In genomic region chr12:51827925-51828818, GRCh38 we compare ENCODE assay signal across 8 cellular contexts. TPM values are rescaled to one million over a fixed set of nuclear protein-coding genes. Genes with fewer than 3 reads are reported as not detected.
DNase-seq lines count a peak whose midpoint lies in the region; ATAC-seq, FAIRE-seq and TF ChIP-seq lines count a peak whose summit lies in the region.

No MANE protein-coding gene starts in this region.

- no peak overlapping the region for H3T11ph ChIP-seq in H9 (ENCODE audit: low read length)

- no peak overlapping the region for H3K9ac ChIP-seq in H9 (ENCODE audit: extremely low read depth, insufficient read length, low read length)
- H3K9ac ChIP-seq in endothelial cell of umbilical vein (replicated peaks; ENCODE audit: extremely low read depth, insufficient read depth, low read length) = no peak overlapping the region

- no peak overlapping the region for H3K4ac ChIP-seq in H9 (ENCODE audit: low read depth, low read length)

- no peak overlapping the region for H2BK20ac ChIP-seq in H9 (ENCODE audit: low read depth, low read length, poor library complexity, severe bottlenecking)

- H2AFZ ChIP-seq in H9 (ENCODE audit: low read length) = no peak overlapping the region
- H2AFZ ChIP-seq in endothelial cell of umbilical vein (ENCODE audit: low read depth, low read length) = peak overlapping the region; percentile 10

- peak; percentile 80 for FAIRE-seq in endothelial cell of umbilical vein (lab: Jason Lieb, UNC)

- H3K4me2 ChIP-seq in H9 (ENCODE audit: insufficient read depth, insufficient read length, low read length) (no peak overlapping the region), endothelial cell of umbilical vein (ENCODE audit: insufficient read depth, low read length) (no peak overlapping the region)

- H3K79me1 ChIP-seq in H9 (ENCODE audit: insufficient read depth, low read depth, low read length, poor library complexity, severe bottlenecking) = no peaks in the 10 kb centered on the region

- H3K27ac ChIP-seq in H9 (ENCODE audit: insufficient read length, low read depth, low read length) = no peak overlapping the region
- H3K27ac ChIP-seq in endothelial cell of umbilical vein (ENCODE audit: insufficient read depth, low read depth, low read length) = no peak overlapping the region
- H3K27ac ChIP-seq in testis = no peak overlapping the region

- no peak overlapping the region for H4K5ac ChIP-seq in H9 (ENCODE audit: insufficient read length, low read depth, low read length)

- no peaks in the 10 kb centered on the region for H3K23me2 ChIP-seq in H9 (ENCODE audit: insufficient read length, low read depth, low read length, poor library complexity, severe bottlenecking)

- no CpG with 5 or more reads among the region's 11 CpGs for WGBS in H9 (ENCODE audit: extremely low coverage, insufficient read length, low lambda C conversion rate)
- WGBS in testis, 2 donors = 75% methylated on average over 11 of the region's 11 CpGs

- peak overlapping the region; percentile 82 to 98 (median 94); a peak in 6 of 7 replicates for H3K27ac Mint-ChIP-seq in H9
- peak overlapping the region; percentile 34 for H3K27ac Mint-ChIP-seq in T-helper 1 cell treated with Interleukin-12 subunit alpha and Interleukin-12 subunit beta and Interleukin-4 antibody, amounts not matched to agents 30 μg/mL and 1 μg/mL, for 36 hours

- BruUV-seq in endothelial cell of umbilical vein (replicated peaks; lab: Mats Ljungman, UMichigan) = no TSS peak

- H2BK12ac ChIP-seq in H9 (ENCODE audit: insufficient read length, low read depth, low read length) = no peak overlapping the region

- POLR2A ChIA-PET in endothelial cell of umbilical vein (lab: Charles Lee) = interaction anchor here (0.5 kb wide), 1 partner anchor 125 kb away, joined by 3 read pairs; no protein-coding TSS in a partner anchor

- H4K20me1 ChIP-seq in H9 (ENCODE audit: control insufficient read depth, insufficient read depth, insufficient read length) = no peaks in the 10 kb centered on the region
- H4K20me1 ChIP-seq in endothelial cell of umbilical vein (replicated peaks; ENCODE audit: control insufficient read depth, extremely low read depth, insufficient read depth, low read length) = no peaks in the 10 kb centered on the region

- H3K36me3 ChIP-seq in endothelial cell of umbilical vein (ENCODE audit: control insufficient read depth in 2 of 2, extremely low read depth in 1 of 2, insufficient read depth in 2 of 2, low read length in 2 of 2) (no peaks in the 10 kb centered on the region), testis (ENCODE audit: low read depth, missing control alignments) (no peaks in the 10 kb centered on the region)

- dilution Hi-C loops in endothelial cell of umbilical vein (cut with MboI; ENCODE audit: extremely low pct_ligation_motif_present, low sequenced_read_pairs) = no loop called here

- H3K79me2 ChIP-seq in H9 (ENCODE audit: insufficient read depth, low read length) = no peaks in the 10 kb centered on the region
- H3K79me2 ChIP-seq in endothelial cell of umbilical vein (ENCODE audit: control insufficient read depth, insufficient read depth, low read length) = no peaks in the 10 kb centered on the region

- ATAC-seq in Right ventricle myocardium inferior = no peak

- no peak overlapping the region for H4K91ac ChIP-seq in H9 (ENCODE audit: insufficient read length, low read depth, low read length)

- H3K14ac ChIP-seq in H9 (ENCODE audit: insufficient read depth, low read length) = no peak overlapping the region

- no peaks in the 10 kb centered on the region for H3K9me1 ChIP-seq in endothelial cell of umbilical vein (replicated peaks; ENCODE audit: control insufficient read depth, extremely low read depth, insufficient read depth, low read length)

- peaks cover 0 to 6% (median under 1%) of the 10 kb centered on the region in 3 experiments; a peak in 3 of 7 replicates for H3K36me3 Mint-ChIP-seq in H9 (ENCODE audit: insufficient read depth in 1 of 3, low read depth in 3 of 3)
- H3K36me3 Mint-ChIP-seq in T-helper 1 cell treated with Interleukin-12 subunit alpha and Interleukin-12 subunit beta and Interleukin-4 antibody, amounts not matched to agents 30 μg/mL and 1 μg/mL, for 36 hours (ENCODE audit: low read depth) = no peaks in the 10 kb centered on the region

- H2BK120ac ChIP-seq in H9 (ENCODE audit: low read depth, low read length, poor library complexity, severe bottlenecking) = peak overlapping the region; percentile 70

- no peaks in the 10 kb centered on the region; a peak in 1 of 5 replicates for H3K9me3 Mint-ChIP-seq in H9
- H3K9me3 Mint-ChIP-seq in T-helper 1 cell treated with Interleukin-12 subunit alpha and Interleukin-12 subunit beta and Interleukin-4 antibody, amounts not matched to agents 30 μg/mL and 1 μg/mL, for 36 hours = no peaks in the 10 kb centered on the region

- intact Hi-C loops in endothelial cell of umbilical vein (cut with micrococcal nuclease) = no loop called here
- intact Hi-C loops in Right ventricle myocardium inferior (cut with DNase I) = no loop called here
- intact Hi-C loops in testis (cut with DNase I; ENCODE audit: low total_unique reads) = no loop called here

- H3K9me3 ChIP-seq in H9 (ENCODE audit: control insufficient read depth, low read depth, low read length) (no peaks in the 10 kb centered on the region), endothelial cell of umbilical vein (replicated peaks; ENCODE audit: control insufficient read depth, insufficient read depth, low read length) (no peaks in the 10 kb centered on the region), testis (no peaks in the 10 kb centered on the region)

- H3K27me3 Mint-ChIP-seq in H9 (ENCODE audit: low read depth) = peaks cover 11% of the 10 kb centered on the region
- peaks cover 37% of the 10 kb centered on the region for H3K27me3 Mint-ChIP-seq in T-helper 1 cell treated with Interleukin-12 subunit alpha and Interleukin-12 subunit beta and Interleukin-4 antibody, amounts not matched to agents 30 μg/mL and 1 μg/mL, for 36 hours (ENCODE audit: low read depth)

- H4K8ac ChIP-seq in H9 (replicated peaks; ENCODE audit: insufficient read length, low read depth, low read length) = no peak overlapping the region

- TF ChIP-seq CTCF in H9 (conservative IDR thresholded peaks at IDR 0.05) (no peak), endothelial cell of umbilical vein (IDR thresholded peaks at IDR 0.05; ENCODE audit: extremely low read depth in 1 of 2, insufficient read depth in 1 of 2, low read depth in 1 of 2, low read length in 2 of 2) (no peak), testis (IDR thresholded peaks at IDR 0.05) (no peak)

- H3K27me3 ChIP-seq in H9 (ENCODE audit: insufficient read depth, low read length) (no peaks in the 10 kb centered on the region), endothelial cell of umbilical vein (ENCODE audit: control insufficient read depth in 2 of 2, insufficient read depth in 2 of 2, low read length in 2 of 2) (peaks cover 3 to 5% of the 10 kb centered on the region in 2 experiments), testis (no peaks in the 10 kb centered on the region)

- H3K4me3 Mint-ChIP-seq in H9 = peak overlapping the region; percentile 31 to 43; a peak in 3 of 5 replicates
- no peak overlapping the region for H3K4me3 Mint-ChIP-seq in T-helper 1 cell treated with Interleukin-12 subunit alpha and Interleukin-12 subunit beta and Interleukin-4 antibody, amounts not matched to agents 30 μg/mL and 1 μg/mL, for 36 hours

- H3K4me1 Mint-ChIP-seq in H9 = peaks cover 64 to 79% of the 10 kb centered on the region in 2 experiments
- peaks cover 28% of the 10 kb centered on the region for H3K4me1 Mint-ChIP-seq in T-helper 1 cell treated with Interleukin-12 subunit alpha and Interleukin-12 subunit beta and Interleukin-4 antibody, amounts not matched to agents 30 μg/mL and 1 μg/mL, for 36 hours (ENCODE audit: low read depth)

- no peak overlapping the region for H3K56ac ChIP-seq in H9 (ENCODE audit: insufficient read length, low read depth, low read length)

- H3K4me3 ChIP-seq in endothelial cell of umbilical vein (replicated peaks in 1 of 3; ENCODE audit: insufficient read depth in 1 of 3, low read depth in 1 of 3, low read length in 3 of 3) (no peak overlapping the region), testis (no peak overlapping the region)

- no peak for DNase-seq in H9
- DNase-seq in endothelial cell of umbilical vein (ENCODE audit: low read depth, low spot score) = peak; percentile 16
- peak; percentile 25 to 63 (median 33) for DNase-seq in stimulated activated CD4-positive, alpha-beta T cell treated with anti-CD3 and anti-CD28 coated beads, Interleukin-1b, Interleukin-23, amount 100 ng/mL, for 24 hours (ENCODE audit: low read depth in 4 of 4, low spot score in 1 of 4)
- DNase-seq in NCI-H1105 (lab: John Stamatoyannopoulos, UW) = no peak
- no peak for DNase-seq in Right ventricle myocardium inferior (ENCODE audit: missing footprints)
- no peak for DNase-seq in NCI-H446 (lab: John Stamatoyannopoulos, UW)
- no peak for DNase-seq in testis

- no peak overlapping the region for H3K18ac ChIP-seq in H9 (ENCODE audit: insufficient read length, low read depth, low read length)

- H2BK5ac ChIP-seq in H9 (ENCODE audit: insufficient read length, low read length) = no peak overlapping the region

- CTCF ChIA-PET in endothelial cell of umbilical vein (lab: Charles Lee) = interaction anchor here (1.4 to 2.1 kb wide), 3 partner anchors 14 to 47 kb away, joined by 3 to 15 read pairs (median 3); a partner anchor contains a TSS

- H2AK5ac ChIP-seq in H9 (ENCODE audit: insufficient read length, low read length) = no peak overlapping the region

- H3K23ac ChIP-seq in H9 (ENCODE audit: insufficient read length, low read depth, low read length) = no peak overlapping the region

- H2BK15ac ChIP-seq in H9 (ENCODE audit: low read depth, low read length) = no peak overlapping the region

- H3K4me1 ChIP-seq in H9 (ENCODE audit: insufficient read depth, low read length) (peaks cover 19% of the 10 kb centered on the region), endothelial cell of umbilical vein (ENCODE audit: control insufficient read depth, extremely low read depth, insufficient read depth, low read length) (peaks cover 12% of the 10 kb centered on the region), testis (no peaks in the 10 kb centered on the region)

- no peak for TF ChIP-seq POLR2A in endothelial cell of umbilical vein (IDR thresholded peaks at IDR 0.05; ENCODE audit: low read depth, low read length)
- TF ChIP-seq POLR2A in testis (IDR thresholded peaks at IDR 0.05) = no peak

RNA-seq across cellular contexts. Expression of gene FIGNL2, which starts 20.3 kb away (rescaled TPM):
- total RNA-seq in H9 (2021) (19.5 and 19.7 TPM in 2 replicates), endothelial cell of umbilical vein (2.4 and 2.5 TPM in 2 replicates), Right ventricle myocardium inferior (0.22 TPM), testis (1 to 10 TPM; 1.7 to 2.1 TPM)
- polyA plus RNA-seq in endothelial cell of umbilical vein (1.4 and 1.5 TPM in 2 replicates), testis (ENCODE audit: insufficient read depth, low read depth, low replicate concordance) (1.1 TPM)
- polyA plus RNA-seq in endothelial cell of umbilical vein (2011; cell fraction: cytosol; rRNA removed) = 0.50 and 0.54 TPM in 2 replicates
- 3.3 TPM in 2 replicates for polyA plus RNA-seq in endothelial cell of umbilical vein (2011; cell fraction: nucleus; rRNA removed)
- 0.48 and 0.49 TPM in 2 replicates for polyA plus RNA-seq in endothelial cell of umbilical vein (2012)
- polyA minus RNA-seq in endothelial cell of umbilical vein = 4.6 and 5.1 TPM in 2 replicates
- polyA minus RNA-seq in endothelial cell of umbilical vein (2011; cell fraction: cytosol; rRNA and poly(A)+ RNA removed) = not detected
- 2.5 and 3.5 TPM in 2 replicates for polyA minus RNA-seq in endothelial cell of umbilical vein (2011; cell fraction: nucleus; rRNA and poly(A)+ RNA removed)

RNA-seq across cellular contexts. Expression of gene ANKRD33, which starts 59.7 kb away (rescaled TPM):
- total RNA-seq in H9 (2021) (0.61 and 0.81 TPM in 2 replicates), endothelial cell of umbilical vein (0.95 and 1.2 TPM in 2 replicates), Right ventricle myocardium inferior (not detected), testis (under 1 TPM in 1 of 2 donors, not detected in 1; 0.68 TPM)
- polyA plus RNA-seq in endothelial cell of umbilical vein (0.80 and 0.92 TPM in 2 replicates), testis (ENCODE audit: insufficient read depth, low read depth, low replicate concordance) (0.25 TPM)
- 0.25 and 0.34 TPM in 2 replicates for polyA plus RNA-seq in endothelial cell of umbilical vein (2011; cell fraction: cytosol; rRNA removed)
- polyA plus RNA-seq in endothelial cell of umbilical vein (2011; cell fraction: nucleus; rRNA removed) = 2.9 and 3.2 TPM in 2 replicates
- 0.60 and 0.86 TPM in 2 replicates for polyA plus RNA-seq in endothelial cell of umbilical vein (2012)
- 0.36 and 0.61 TPM in 2 replicates for polyA minus RNA-seq in endothelial cell of umbilical vein
- not detected for polyA minus RNA-seq in endothelial cell of umbilical vein (2011; cell fraction: cytosol; rRNA and poly(A)+ RNA removed)
- 0.58 and 0.87 TPM in 2 replicates for polyA minus RNA-seq in endothelial cell of umbilical vein (2011; cell fraction: nucleus; rRNA and poly(A)+ RNA removed)

Comparison
In these comparisons a context has a peak if more than half of its experiments do, and no peak if none do; other contexts are left out.
1. DNase-seq: peak in endothelial cell of umbilical vein (single experiment) and stimulated activated CD4-positive, alpha-beta T cell treated with anti-CD3 and anti-CD28 coated beads, Interleukin-1b, Interleukin-23, amount 100 ng/mL, for 24 hours (4 of 4); none in H9 (single experiment), NCI-H1105 (single experiment), Right ventricle myocardium inferior (single experiment), NCI-H446 (0 of 2) and testis (single experiment).